ENCODE assay signal across 23 cellular contexts in genomic region chr11:84793318-84793717, GRCh38.
"Had no signal": no experiment of that assay in that cellular context is flagged by ENCODE, and none has a peak within 500 bp of the region (broad histone marks: within the 10 kb centered on the region; RNA-seq: fewer than 3 reads in every experiment).

No MANE protein-coding gene starts in this region.

- DNase-seq: activated CD4-positive, alpha-beta memory T cell treated with anti-CD3 and anti-CD28 coated beads for 36 hours; activated CD4-positive, alpha-beta T cell treated with anti-CD3 and anti-CD28 coated beads for 36 hours; activated CD4-positive, alpha-beta T cell treated with anti-CD3 and anti-CD28 coated beads, Interleukin-2, amount 10 ng/mL, durations not matched to agents 24 days and 14 days; activated CD4-positive, CD25-positive, alpha-beta regulatory T cell; activated CD4-positive, CD25-positive, alpha-beta regulatory T cell treated with anti-CD3 and anti-CD28 coated beads, Interleukin-2, amount 50 U/mL, for 72 hours; activated CD8-positive, alpha-beta memory T cell treated with anti-CD3 and anti-CD28 coated beads, Interleukin-2, amount 50 U/mL, for 48 hours; activated gamma-delta T cell; activated naive CD4-positive, alpha-beta T cell; activated naive CD4-positive, alpha-beta T cell treated with anti-CD3 and anti-CD28 coated beads, Interleukin-2, amount 10 ng/mL, durations not matched to agents 7 days and 5 days; activated naive CD8-positive, alpha-beta T cell treated with anti-CD3 and anti-CD28 coated beads, Interleukin-2, amount 10 ng/mL, durations not matched to agents 7 days and 5 days; activated T-cell treated with anti-CD3 and anti-CD28 coated beads for 4 hours; activated T-cell treated with anti-CD3 and anti-CD28 coated beads, Interleukin-2, amount 50 U/mL, for 24 hours; activated T-cell treated with anti-CD3 and anti-CD28 coated beads, Interleukin-2, amount 50 U/mL, for 72 hours; dorsolateral prefrontal cortex; effector memory CD4-positive, alpha-beta T cell; esophagus squamous epithelium; foreskin melanocyte; heart right ventricle; T-helper 2 cell had no signal

- FAIRE-seq: bronchial epithelial cell, endothelial cell of umbilical vein had no signal

- ATAC-seq: activated CD4-positive, alpha-beta T cell treated with anti-CD3 and anti-CD28 coated beads for 36 hours; activated naive CD4-positive, alpha-beta T cell treated with anti-CD3 and anti-CD28 coated beads, Interleukin-2, amount 50 U/mL, for 72 hours; activated T-cell treated with anti-CD3 and anti-CD28 coated beads, Interleukin-2, amount 50 U/mL, for 72 hours; gastroesophageal sphincter had no signal
